Comparison of ENCODE assay signal across 18 cellular contexts in genomic region chr4:25258980-25259578, GRCh38. TPM values are rescaled to one million over a fixed set of nuclear protein-coding genes. Genes with fewer than 3 reads are reported as not detected.
DNase-seq lines count a peak whose midpoint lies in the region; ATAC-seq and TF ChIP-seq lines count a peak whose summit lies in the region.
"Had no signal": no experiment of that assay in that cellular context is flagged by ENCODE, and none has a peak within 500 bp of the region (broad histone marks: within the 10 kb centered on the region; RNA-seq: fewer than 3 reads in every experiment).

No MANE protein-coding gene starts in this region.

- H3K79me1 ChIP-seq in mesendoderm (ENCODE audit: low read length), result no peaks in the 10 kb centered on the region

- H3K36me3 ChIP-seq in PC-3 (ENCODE audit: low read depth, low read length) (no peaks in the 10 kb centered on the region; the same call in 1 of the 2 replicates), mesendoderm (ENCODE audit: control insufficient read depth, insufficient read depth, low read length) (peaks cover 2% of the 10 kb centered on the region)

- H3K9me2 ChIP-seq in PC-3 (replicated peaks; ENCODE audit: low read length), result no peaks in the 10 kb centered on the region

- intact Hi-C loops in PC-3 (cut with micrococcal nuclease), result no loop called here

- no peak overlapping the region for H3K4ac ChIP-seq in mesendoderm (ENCODE audit: low read depth, low read length)

- H3K9me3 ChIP-seq in PC-3 (ENCODE audit: low read length), result no peaks in the 10 kb centered on the region
- H3K9me3 ChIP-seq: stomach had no signal

- no CpG with 5 or more reads among the region's 2 CpGs for WGBS in mesendoderm (ENCODE audit: extremely low coverage, insufficient coverage, low lambda C conversion rate)

- no peak overlapping the region for H2AK5ac ChIP-seq in mesendoderm (ENCODE audit: low read length)

- no peak overlapping the region for H3K4me3 ChIP-seq in PC-3 (ENCODE audit: low read length)
- H3K4me3 ChIP-seq in mesendoderm (ENCODE audit: low read length), result no peak overlapping the region
- H3K4me3 ChIP-seq: coronary artery, SK-N-MC, stomach had no signal

- no peak overlapping the region for H4K5ac ChIP-seq in mesendoderm (ENCODE audit: low read length)

- H3K4me1 ChIP-seq in PC-3 (ENCODE audit: insufficient read depth, low read length) (peaks cover 7% of the 10 kb centered on the region; the same call in 1 of the 2 replicates), mesendoderm (ENCODE audit: control insufficient read depth, low read depth, low read length) (no peaks in the 10 kb centered on the region)
- H3K4me1 ChIP-seq: parathyroid adenoma had no signal

- H3K79me2 ChIP-seq in PC-3 (ENCODE audit: low read length), result 0 out of 2 replicates have a peak, but pooled peaks cover under 1% of the 10 kb centered on the region
- no peaks in the 10 kb centered on the region for H3K79me2 ChIP-seq in mesendoderm (ENCODE audit: control insufficient read depth, insufficient read depth, low read length)
- H3K79me2 ChIP-seq: parathyroid adenoma had no signal

- H2BK5ac ChIP-seq in mesendoderm (ENCODE audit: low read length), result no peak overlapping the region

- DNase-seq in AG20443 (ENCODE audit: low spot score) (peak; percentile 26), PC-3 (peak; percentile 63), dermis blood vessel endothelial cell (peak; percentile 70), mesendoderm (peak; percentile 37), SKM-1 (lab: John Stamatoyannopoulos, UW; ENCODE audit: unreplicated experiment) (no peak), putamen (ENCODE audit: low spot score) (no peak), NCI-H226 (no peak)
- DNase-seq: activated CD8-positive, alpha-beta T cell treated with anti-CD3 and anti-CD28 coated beads for 36 hours; AML-193; hypothalamus; NCI-H1694 treated with DMSO at 0.1 percent for 48 hours; NCI-H446 treated with DMSO at 0.1 percent for 48 hours; stomach had no signal

- no peak for TF ChIP-seq CTCF in PC-3 (conservative IDR thresholded peaks at IDR 0.05; ENCODE audit: low read depth, low read length)

- no peak overlapping the region for H2BK120ac ChIP-seq in mesendoderm (ENCODE audit: low read depth, low read length)

- H3K4me2 ChIP-seq in PC-3 (ENCODE audit: low read length) (no peak overlapping the region), mesendoderm (ENCODE audit: low read length) (no peak overlapping the region)

- no peak overlapping the region for H3K27ac ChIP-seq in PC-3 (ENCODE audit: low read length)
- H3K27ac ChIP-seq in mesendoderm (ENCODE audit: low read depth, low read length), result no peak overlapping the region
- H3K27ac ChIP-seq: coronary artery, parathyroid adenoma, SK-N-MC, stomach had no signal

- H3K9ac ChIP-seq in PC-3 (ENCODE audit: low read length), result no peak overlapping the region
- no peak overlapping the region for H3K9ac ChIP-seq in mesendoderm (ENCODE audit: low read length)
- H3K9ac ChIP-seq: parathyroid adenoma had no signal

- H3K27me3 ChIP-seq in PC-3 (ENCODE audit: low read length) (no peaks in the 10 kb centered on the region), mesendoderm (ENCODE audit: insufficient read depth, low read length, poor library complexity) (no peaks in the 10 kb centered on the region)
- H3K27me3 ChIP-seq: stomach had no signal

- H2BK15ac ChIP-seq in mesendoderm (replicated peaks; ENCODE audit: low read depth), result no peak overlapping the region

- H2AFZ ChIP-seq in PC-3 (ENCODE audit: low read length), result no peak overlapping the region
- H2AFZ ChIP-seq: parathyroid adenoma had no signal

- ATAC-seq in PC-3, result peak; percentile 100
- ATAC-seq in GM21360 (IDR thresholded peaks at IDR 0.05; ENCODE audit: unreplicated experiment), result no peak
- ATAC-seq: activated CD8-positive, alpha-beta T cell treated with anti-CD3 and anti-CD28 coated beads for 36 hours; activated T-helper 17 cell treated with anti-CD3 and anti-CD28 coated beads, Interleukin-2, amount 50 U/mL, for 72 hours had no signal

- no peak overlapping the region for H3K23ac ChIP-seq in mesendoderm (ENCODE audit: low read length)

- H3K18ac ChIP-seq in mesendoderm (ENCODE audit: low read length), result no peak overlapping the region

- BruUV-seq in PC-3 (replicated peaks; lab: Mats Ljungman, UMichigan), result no TSS peak

- POLR2A ChIA-PET in PC-3 (lab: Charles Lee; ENCODE audit: unreplicated experiment), result no interaction called here

- no peaks in the 10 kb centered on the region for H3F3A ChIP-seq in PC-3 (ENCODE audit: low read length, unreplicated experiment)

- H4K20me1 ChIP-seq in PC-3 (ENCODE audit: low read length), result no peaks in the 10 kb centered on the region

- CTCF ChIA-PET in PC-3 (lab: Charles Lee), result no interaction called here

- H3K56ac ChIP-seq in mesendoderm (ENCODE audit: low read length), result no peak overlapping the region

- H4K8ac ChIP-seq in mesendoderm (ENCODE audit: low read depth, low read length), result no peak overlapping the region

RNA-seq across cellular contexts. Expression of gene PI4K2B, which starts 25.2 kb away (rescaled TPM):
- total RNA-seq in PC-3 (2014; rRNA removed) (13.3 and 18.1 TPM in 2 replicates), dermis blood vessel endothelial cell (32.3 and 40.9 TPM in 2 replicates)
- polyA plus RNA-seq in mesendoderm (2013, experiment 1 of 2), result 11.6 TPM
- 11.5 TPM for polyA plus RNA-seq in mesendoderm (2013, experiment 2 of 2)

RNA-seq across cellular contexts. Expression of gene ZCCHC4, which starts 53.5 kb away (rescaled TPM):
- total RNA-seq in PC-3 (2014; rRNA removed), result 6.5 and 6.8 TPM in 2 replicates
- 8.3 and 8.8 TPM in 2 replicates for total RNA-seq in dermis blood vessel endothelial cell
- 7.1 TPM for polyA plus RNA-seq in mesendoderm (2013, experiment 1 of 2)
- 7.2 TPM for polyA plus RNA-seq in mesendoderm (2013, experiment 2 of 2)

Comparison
In these comparisons a context has a peak if more than half of its experiments do, and no peak if none do; other contexts are left out.
1. DNase-seq: peak in AG20443 (single experiment), PC-3 (single experiment), dermis blood vessel endothelial cell (single experiment) and mesendoderm (single experiment); none in SKM-1 (single experiment), putamen (single experiment) and NCI-H226 (single experiment).